Comparison of ENCODE assay signal across 24 cellular contexts in the genomic region with DNA sequence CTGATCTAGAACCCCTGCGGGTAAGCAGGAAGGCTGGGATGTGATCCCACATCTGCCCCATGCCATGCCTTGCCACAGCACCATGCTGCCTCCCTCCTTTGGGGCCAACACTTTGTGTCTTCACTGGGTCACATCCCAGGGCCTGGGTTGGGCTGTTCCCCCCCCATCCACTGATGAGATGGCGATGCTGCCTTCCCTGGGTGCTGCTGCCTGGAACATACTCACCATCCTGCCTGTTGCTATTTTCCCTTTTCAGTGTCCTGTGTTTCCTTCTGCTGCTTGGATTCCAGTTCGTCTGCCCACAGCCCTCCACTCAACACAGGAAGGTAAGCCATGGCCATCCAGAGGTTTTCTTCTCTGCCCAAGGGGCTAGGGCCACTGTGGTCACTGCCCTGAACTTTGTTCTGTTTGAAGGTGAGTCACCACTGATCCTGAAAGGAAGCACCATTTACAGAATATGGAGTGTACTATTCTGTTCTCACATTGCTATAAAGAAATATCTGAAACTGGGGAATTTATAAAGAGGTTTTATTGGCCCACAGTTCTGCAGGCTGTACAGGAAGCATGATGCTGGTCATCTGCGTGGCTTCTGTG. TPM values are rescaled to one million over a fixed set of nuclear protein-coding genes. Genes with fewer than 3 reads are reported as not detected.
"Had no signal": no experiment of that assay in that cellular context is flagged by ENCODE, and none has a peak within 500 bp of the region (broad histone marks: within the 10 kb centered on the region; RNA-seq: fewer than 3 reads in every experiment).

No MANE protein-coding gene starts in this region.

- H3K4me3 ChIP-seq: coronary artery, gastroesophageal sphincter, lower lobe of right lung, suprapubic skin, transverse colon, vagina had no signal

- H3K27me3 ChIP-seq: gastroesophageal sphincter, suprapubic skin, transverse colon, vagina had no signal

- H3K9ac ChIP-seq: parathyroid adenoma had no signal

- H2AFZ ChIP-seq: parathyroid adenoma had no signal

- H3K27ac ChIP-seq: coronary artery, gastroesophageal sphincter, lower lobe of right lung, parathyroid adenoma, suprapubic skin, transverse colon, vagina had no signal

- FAIRE-seq: endometrium had no signal

- H3K9me3 ChIP-seq: gastroesophageal sphincter, lower lobe of right lung, suprapubic skin, transverse colon, vagina had no signal

- H3K4me1 ChIP-seq: parathyroid adenoma had no signal

- DNase-seq: activated B cell treated with CpG ODN at 0.5 μM for 24 hours; activated CD4-positive, alpha-beta memory T cell treated with anti-CD3 and anti-CD28 coated beads, Interleukin-2, amount 10 ng/mL, durations not matched to agents 7 days and 5 days; activated CD4-positive, alpha-beta T cell treated with anti-CD3 and anti-CD28 coated beads for 4 hours; activated CD8-positive, alpha-beta memory T cell treated with anti-CD3 and anti-CD28 coated beads, Interleukin-2, amount 10 ng/mL, durations not matched to agents 7 days and 5 days; activated naive CD4-positive, alpha-beta T cell treated with Interleukin-2 at 50 U/mL for 16 hours; activated naive CD8-positive, alpha-beta T cell treated with anti-CD3 and anti-CD28 coated beads, Interleukin-2, amount 10 ng/mL, durations not matched to agents 7 days and 5 days; amygdala; caudate nucleus; immature natural killer cell; kidney glomerular epithelial cell; lower lobe of right lung; stimulated activated CD4-positive, alpha-beta T cell treated with anti-CD3 and anti-CD28 coated beads, Interleukin-2, amount 100 ng/mL, for 24 hours; stimulated activated naive CD8-positive, alpha-beta T cell treated with anti-CD3 and anti-CD28 coated beads, Interleukin-15, amount 100 ng/mL, for 72 hours; T-helper 1 cell; T-helper 9 cell; transverse colon had no signal

- H3K79me2 ChIP-seq: parathyroid adenoma had no signal

- H3K36me3 ChIP-seq: gastroesophageal sphincter, lower lobe of right lung, suprapubic skin, transverse colon, vagina had no signal

- ATAC-seq: activated CD8-positive, alpha-beta memory T cell treated with anti-CD3 and anti-CD28 coated beads, Interleukin-2, amount 10 ng/mL, durations not matched to agents 7 days and 5 days; esophagus mucosa; gastroesophageal sphincter; lower lobe of right lung; stimulated activated naive CD8-positive, alpha-beta T cell treated with anti-CD3 and anti-CD28 coated beads, Interleukin-15, amount 100 ng/mL, for 72 hours had no signal

RNA-seq across cellular contexts. Expression of gene THSD4, which starts 39.4 kb away (rescaled TPM):
- total RNA-seq: activated B cell treated with CpG ODN at 0.5 μM for 24 hours; activated CD8-positive, alpha-beta memory T cell treated with anti-CD3 and anti-CD28 coated beads, Interleukin-2, amount 10 ng/mL, durations not matched to agents 7 days and 5 days; activated naive CD8-positive, alpha-beta T cell treated with anti-CD3 and anti-CD28 coated beads, Interleukin-2, amount 10 ng/mL, durations not matched to agents 7 days and 5 days; natural killer cell treated with Interleukin-12 subunit alpha and Interleukin-12 subunit beta and Interleukin-15 and Interleukin-18, amount 100 ng/mL, for 72 hours had no signal
- polyA plus RNA-seq: immature natural killer cell had no signal
